7 cellular contexts compared by ENCODE assay signal in the genomic region with DNA sequence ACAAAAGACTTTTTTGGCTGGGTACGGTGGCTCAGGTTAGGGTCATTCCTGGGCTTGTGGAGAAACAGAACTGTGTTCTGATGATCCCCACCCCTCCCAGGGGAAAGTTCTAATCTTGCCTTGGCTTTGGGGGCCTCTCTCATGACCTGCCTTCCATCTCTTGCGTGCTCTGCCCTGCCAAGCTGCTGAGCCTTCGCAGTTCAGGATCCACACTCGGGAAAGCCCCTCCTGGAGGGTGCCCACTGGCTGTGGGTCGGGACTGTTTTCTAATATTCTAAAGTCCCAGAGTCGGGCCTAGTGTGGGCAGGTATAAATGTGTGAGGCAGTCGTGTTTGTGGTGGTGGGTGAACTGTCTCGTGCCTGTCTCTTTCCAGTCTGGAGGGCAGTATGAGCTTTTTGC. TPM values are rescaled to one million over a fixed set of nuclear protein-coding genes. Genes with fewer than 3 reads are reported as not detected.
DNase-seq lines count a peak whose midpoint lies in the region; ATAC-seq, FAIRE-seq and TF ChIP-seq lines count a peak whose summit lies in the region.
"Not testable (repeated sequence)": the region's sequence is repeated elsewhere in the genome, so short reads cannot be mapped to it uniquely, and the experiment has no call there.

No MANE protein-coding gene starts in this region.

- H3K27me3 Mint-ChIP-seq in GM23338 (ENCODE audit: insufficient read depth, low read depth, poor library complexity) = not testable (repeated sequence)

- not testable (repeated sequence) for H2AFZ ChIP-seq in GM23338; osteoblast (ENCODE audit: low read length)

- H3K4me3 ChIP-seq in AG04450 (ENCODE audit: low read depth, low read length); GM23338; bronchial epithelial cell (ENCODE audit: low read depth, low read length); osteoblast (ENCODE audit: insufficient read depth, low read length): not testable (repeated sequence)

- H3K9me3 Mint-ChIP-seq in GM23338 = not testable (repeated sequence)

- H3K4me2 ChIP-seq in GM23338; osteoblast (ENCODE audit: insufficient read depth, low read length): not testable (repeated sequence)

- H3F3A ChIP-seq in GM23338 (replicated peaks; ENCODE audit: low read depth) = not testable (repeated sequence)

- peak overlapping the region; percentile 41; the same call in 1 of the 2 replicates for H3K27ac Mint-ChIP-seq in GM23338

- H3K79me2 ChIP-seq in GM23338 (replicated peaks; ENCODE audit: insufficient read depth); osteoblast (ENCODE audit: insufficient read depth, low read length): not testable (repeated sequence)

- H3K9me2 ChIP-seq in GM23338 (ENCODE audit: insufficient read depth) = not testable (repeated sequence)

- peak overlapping the region; percentile 92 for H3K27ac ChIP-seq in AG04450 (ENCODE audit: low read depth, low read length)
- not testable (repeated sequence) for H3K27ac ChIP-seq in GM23338 (ENCODE audit: low read depth); osteoblast (ENCODE audit: low read depth, low read length)

- H3K4me1 ChIP-seq in GM23338 (ENCODE audit: insufficient read depth); osteoblast (ENCODE audit: insufficient read depth, low read length): not testable (repeated sequence)

- POLR2A ChIA-PET in AG04450 (lab: Yijun Ruan, JAX) = not testable (repeated sequence)

- CTCF ChIA-PET in AG04450 (lab: Charles Lee) = not testable (repeated sequence)

- TF ChIP-seq CTCF in AG04450 (IDR thresholded peaks at IDR 0.05; ENCODE audit: low read depth, low read length); GM23338 (conservative IDR thresholded peaks at IDR 0.05; ENCODE audit: low read depth in 2 of 2); bronchial epithelial cell (IDR thresholded peaks at IDR 0.05; ENCODE audit: insufficient read depth, low read length, severe bottlenecking); osteoblast (IDR thresholded peaks at IDR 0.05; ENCODE audit: extremely low read depth, low read depth, low read length): not testable (repeated sequence)

- not testable (repeated sequence) for H3K4me3 Mint-ChIP-seq in GM23338

- peak; percentile 88 for FAIRE-seq in bronchial epithelial cell (lab: Jason Lieb, UNC)
- FAIRE-seq in urothelium cell line (lab: Jason Lieb, UNC) = peak; percentile 82

- H3K27me3 ChIP-seq in AG04450 (ENCODE audit: control insufficient read depth, insufficient read depth, low read length); GM23338 (ENCODE audit: insufficient read depth); bronchial epithelial cell (ENCODE audit: control insufficient read depth, insufficient read depth, low read length); osteoblast (ENCODE audit: insufficient read depth, low read length): not testable (repeated sequence)

- intact Hi-C loops in cardiac septum (cut with DNase I) = not testable (repeated sequence)

- not testable (repeated sequence) for H3K4me1 Mint-ChIP-seq in GM23338

- not testable (repeated sequence) for H4K20me1 ChIP-seq in GM23338 (replicated peaks; ENCODE audit: insufficient read depth); osteoblast (ENCODE audit: insufficient read depth, low read length)

- H3K36me3 ChIP-seq in GM23338 (ENCODE audit: insufficient read depth); bronchial epithelial cell (ENCODE audit: control insufficient read depth, insufficient read depth, low read length); osteoblast (ENCODE audit: insufficient read depth, low read length): not testable (repeated sequence)

- not testable (repeated sequence) for ATAC-seq in GM23338

- H3K36me3 Mint-ChIP-seq in GM23338 (ENCODE audit: low read depth) = peaks cover 15% of the 10 kb centered on the region

- not testable (repeated sequence) for DNase-seq in AG04450 (ENCODE audit: low read depth, low spot score); GM23338 (ENCODE audit: low spot score); bronchial epithelial cell (ENCODE audit: low read depth); urothelium cell line (ENCODE audit: low spot score)
- peak; percentile 34 for DNase-seq in ecto neural progenitor cell (ENCODE audit: low spot score)
- DNase-seq in cardiac septum (ENCODE audit: low spot score) = peak; percentile 46
- DNase-seq in osteoblast (ENCODE audit: insufficient read length, low spot score, missing footprints) = peak; percentile 5

- H3K9me3 ChIP-seq in AG04450 (ENCODE audit: control insufficient read depth, insufficient read depth, low read length); osteoblast (ENCODE audit: low read depth, low read length): not testable (repeated sequence)

RNA-seq across cellular contexts. Expression of a gene that starts 22.8 kb away (rescaled TPM):
- polyA plus RNA-seq in AG04450 (2011; rRNA removed) (25.2 and 26.7 TPM in 2 replicates), GM23338 (2016; fragmentation: Nextera tagmentation; extraction: Ambion mirVana) (3.8 and 4.2 TPM in 2 replicates)
- 12.2 and 14.6 TPM in 2 replicates for polyA minus RNA-seq in AG04450 (2011; rRNA and poly(A)+ RNA removed)
- total RNA-seq in GM23338 (2014; rRNA removed; shearing (Covaris generic)) = 4.4 and 6.5 TPM in 2 replicates
- total RNA-seq in bronchial epithelial cell (3.3 and 3.7 TPM in 2 replicates), cardiac septum (1.4 TPM), osteoblast (6.2 and 8.3 TPM in 2 replicates)
